ENCODE assay signal across 10 cellular contexts in the genomic region with DNA sequence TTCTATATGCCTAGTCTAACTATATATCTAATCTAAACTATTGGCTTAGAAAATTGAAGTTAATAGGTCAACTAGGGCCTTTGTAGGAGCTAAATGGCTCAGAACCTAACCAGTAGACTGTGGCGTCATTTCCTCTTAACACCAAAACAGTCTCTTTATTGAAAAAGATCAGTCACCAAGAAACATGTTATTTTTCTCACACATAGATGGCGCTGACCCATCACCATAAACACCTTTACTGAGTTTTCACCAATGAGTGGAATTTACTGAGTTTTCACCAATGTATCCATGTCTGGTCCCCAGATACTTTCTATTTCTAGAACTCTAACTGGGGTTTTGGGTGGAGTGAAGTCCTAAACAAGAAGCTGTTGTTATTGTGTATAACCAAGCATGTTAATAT.
DNase-seq lines count a peak whose midpoint lies in the region; TF ChIP-seq lines count a peak whose summit lies in the region.
"Had no signal": no experiment of that assay in that cellular context is flagged by ENCODE, and none has a peak within 500 bp of the region (broad histone marks: within the 10 kb centered on the region; RNA-seq: fewer than 3 reads in every experiment).

No MANE protein-coding gene starts in this region.

- no peak overlapping the region for H2BK5ac ChIP-seq in mesendoderm (ENCODE audit: low read length)

- no peaks in the 10 kb centered on the region for H3K9me3 ChIP-seq in WERI-Rb-1 (ENCODE audit: severe bottlenecking)

- H3K27ac ChIP-seq in WERI-Rb-1 (no peak overlapping the region), mesendoderm (ENCODE audit: low read depth, low read length) (no peak overlapping the region)
- H3K27ac ChIP-seq: esophagus muscularis mucosa had no signal

- H4K5ac ChIP-seq in mesendoderm (ENCODE audit: low read length): no peak overlapping the region

- no peak overlapping the region for H3K9ac ChIP-seq in mesendoderm (ENCODE audit: low read length)

- no peak overlapping the region for H3K27ac Mint-ChIP-seq in activated CD4-positive, alpha-beta memory T cell treated with anti-CD3 and anti-CD28 coated beads for 36 hours
- H3K27ac Mint-ChIP-seq: stimulated activated naive CD8-positive, alpha-beta T cell treated with anti-CD3 and anti-CD28 coated beads, Interleukin-15, Interleukin-2, amounts not matched to agents 100 ng/mL and 50 ng/mL, for 24 hours had no signal

- H3K4me3 ChIP-seq in WERI-Rb-1 (ENCODE audit: low read depth, low read length) (no peak overlapping the region), mesendoderm (ENCODE audit: low read length) (no peak overlapping the region), H7 (ENCODE audit: insufficient read depth, low read depth, low read length) (no peak overlapping the region)
- H3K4me3 ChIP-seq: esophagus muscularis mucosa had no signal

- H3K79me2 ChIP-seq in mesendoderm (ENCODE audit: control insufficient read depth, insufficient read depth, low read length): no peaks in the 10 kb centered on the region

- POLR2A ChIA-PET in activated CD4-positive, alpha-beta memory T cell treated with anti-CD3 and anti-CD28 coated beads for 36 hours (lab: Charles Lee): no interaction called here

- H3K4me1 Mint-ChIP-seq in activated CD4-positive, alpha-beta memory T cell treated with anti-CD3 and anti-CD28 coated beads for 36 hours (ENCODE audit: low read depth): no peaks in the 10 kb centered on the region

- H2BK15ac ChIP-seq in mesendoderm (replicated peaks; ENCODE audit: low read depth): no peak overlapping the region

- no peaks in the 10 kb centered on the region for H3K36me3 Mint-ChIP-seq in activated CD4-positive, alpha-beta memory T cell treated with anti-CD3 and anti-CD28 coated beads for 36 hours

- no peaks in the 10 kb centered on the region for H3K36me3 ChIP-seq in WERI-Rb-1
- H3K36me3 ChIP-seq in mesendoderm (ENCODE audit: control insufficient read depth, insufficient read depth, low read length): no peaks in the 10 kb centered on the region
- no peaks in the 10 kb centered on the region for H3K36me3 ChIP-seq in H7 (replicated peaks; ENCODE audit: control insufficient read depth, insufficient read depth, low read length)
- H3K36me3 ChIP-seq: esophagus muscularis mucosa had no signal

- WGBS in mesendoderm (ENCODE audit: extremely low coverage, insufficient coverage, low lambda C conversion rate): no CpG with 5 or more reads among the region's 2 CpGs

- no peak overlapping the region for H4K8ac ChIP-seq in mesendoderm (ENCODE audit: low read depth, low read length)

- intact Hi-C loops in activated CD4-positive, alpha-beta memory T cell treated with anti-CD3 and anti-CD28 coated beads for 36 hours (cut with micrococcal nuclease): no loop called here

- DNase-seq in EH (ENCODE audit: low read depth): peak; percentile 63
- DNase-seq in HuH-7 (ENCODE audit: low spot score): peak; percentile 7
- DNase-seq in WERI-Rb-1: no peak
- DNase-seq in mesendoderm: peak; percentile 43
- DNase-seq in stimulated activated naive CD4-positive, alpha-beta T cell (lab: John Stamatoyannopoulos, UW): no peak
- no peak for DNase-seq in H7
- no peak for DNase-seq in activated CD4-positive, alpha-beta memory T cell treated with anti-CD3 and anti-CD28 coated beads for 36 hours
- no peak for DNase-seq in NCI-H1092 (lab: John Stamatoyannopoulos, UW)

- no peaks in the 10 kb centered on the region for H3K4me1 ChIP-seq in mesendoderm (ENCODE audit: control insufficient read depth, low read depth, low read length)
- H3K4me1 ChIP-seq: esophagus muscularis mucosa had no signal

- H2BK120ac ChIP-seq in mesendoderm (ENCODE audit: low read depth, low read length): no peak overlapping the region

- TF ChIP-seq CTCF in WERI-Rb-1 (IDR thresholded peaks at IDR 0.05; ENCODE audit: low read depth, low read length): peak; percentile 24; the same call in 1 of the 2 replicates

- H3K27me3 Mint-ChIP-seq in activated CD4-positive, alpha-beta memory T cell treated with anti-CD3 and anti-CD28 coated beads for 36 hours: no peaks in the 10 kb centered on the region
- H3K27me3 Mint-ChIP-seq: stimulated activated naive CD8-positive, alpha-beta T cell treated with anti-CD3 and anti-CD28 coated beads, Interleukin-15, Interleukin-2, amounts not matched to agents 100 ng/mL and 50 ng/mL, for 24 hours had no signal

- no peak overlapping the region for H2AK5ac ChIP-seq in mesendoderm (ENCODE audit: low read length)

- no peak overlapping the region for H3K4me2 ChIP-seq in mesendoderm (ENCODE audit: low read length)

- H3K4me3 Mint-ChIP-seq in activated CD4-positive, alpha-beta memory T cell treated with anti-CD3 and anti-CD28 coated beads for 36 hours: no peak overlapping the region
- H3K4me3 Mint-ChIP-seq: stimulated activated naive CD8-positive, alpha-beta T cell treated with anti-CD3 and anti-CD28 coated beads, Interleukin-15, Interleukin-2, amounts not matched to agents 100 ng/mL and 50 ng/mL, for 24 hours had no signal

- peaks cover 10% of the 10 kb centered on the region for H3K9me3 Mint-ChIP-seq in activated CD4-positive, alpha-beta memory T cell treated with anti-CD3 and anti-CD28 coated beads for 36 hours

- H3K18ac ChIP-seq in mesendoderm (ENCODE audit: low read length): no peak overlapping the region

- H3K23ac ChIP-seq in mesendoderm (ENCODE audit: low read length): no peak overlapping the region

- H3K27me3 ChIP-seq in WERI-Rb-1 (ENCODE audit: insufficient read depth, low read depth, severe bottlenecking): no peaks in the 10 kb centered on the region
- no peaks in the 10 kb centered on the region for H3K27me3 ChIP-seq in mesendoderm (ENCODE audit: insufficient read depth, low read length, poor library complexity)
- H3K27me3 ChIP-seq in H7 (ENCODE audit: control insufficient read depth, insufficient read depth, low read length): no peaks in the 10 kb centered on the region
- H3K27me3 ChIP-seq: esophagus muscularis mucosa had no signal

- no peak overlapping the region for H3K56ac ChIP-seq in mesendoderm (ENCODE audit: low read length)

- H3K4ac ChIP-seq in mesendoderm (ENCODE audit: low read depth, low read length): no peak overlapping the region

- no peaks in the 10 kb centered on the region for H3K79me1 ChIP-seq in mesendoderm (ENCODE audit: low read length)

- CTCF ChIA-PET in activated CD4-positive, alpha-beta memory T cell treated with anti-CD3 and anti-CD28 coated beads for 36 hours (lab: Charles Lee): no interaction called here

Comparison
In these comparisons a context has a peak if more than half of its experiments do, and no peak if none do; other contexts are left out.
1. DNase-seq: peak in EH (single experiment), HuH-7 (single experiment) and mesendoderm (single experiment); none in WERI-Rb-1 (single experiment), stimulated activated naive CD4-positive, alpha-beta T cell (0 of 6), H7 (single experiment), activated CD4-positive, alpha-beta memory T cell treated with anti-CD3 and anti-CD28 coated beads for 36 hours (single experiment) and NCI-H1092 (single experiment).